Comparison of ENCODE assay signal across 19 cellular contexts in genomic region chr5:7169240-7169878, GRCh38.
A peak's percentile ranks its signal among the peaks of the same experiment; 100 is the strongest.
DNase-seq lines count a peak whose midpoint lies in the region; ATAC-seq, FAIRE-seq and TF ChIP-seq lines count a peak whose summit lies in the region.
"Had no signal": no experiment of that assay in that cellular context is flagged by ENCODE, and none has a peak within 500 bp of the region (broad histone marks: within the 10 kb centered on the region; RNA-seq: fewer than 3 reads in every experiment).

No MANE protein-coding gene starts in this region.

- TF ChIP-seq POLR2A in endothelial cell of umbilical vein (IDR thresholded peaks at IDR 0.05; ENCODE audit: low read depth, low read length): no peak

- H3K9me3 ChIP-seq in PC-9 (ENCODE audit: insufficient read depth, low read depth) (no peaks in the 10 kb centered on the region), endothelial cell of umbilical vein (replicated peaks; ENCODE audit: control insufficient read depth, insufficient read depth, low read length) (no peaks in the 10 kb centered on the region), keratinocyte (ENCODE audit: control insufficient read depth, low read depth, low read length) (no peaks in the 10 kb centered on the region)
- H3K9me3 ChIP-seq: A549, Peyer's patch had no signal

- POLR2A ChIA-PET in PC-9 (lab: Charles Lee; ENCODE audit: unreplicated experiment): interaction anchor here (0.6 kb wide), 1 partner anchor 402 kb away, joined by 5 read pairs; no protein-coding TSS in a partner anchor
- POLR2A ChIA-PET in endothelial cell of umbilical vein (lab: Charles Lee): no interaction called here

- BruUV-seq in PC-9 (replicated peaks; lab: Mats Ljungman, UMichigan) (no TSS peak), endothelial cell of umbilical vein (replicated peaks; lab: Mats Ljungman, UMichigan) (no TSS peak)

- H3K27me3 ChIP-seq in H7 (ENCODE audit: control insufficient read depth, insufficient read depth, low read length) (no peaks in the 10 kb centered on the region), PC-9 (ENCODE audit: insufficient read depth, low read depth) (peaks cover 29% of the 10 kb centered on the region; the same call in 1 of the 2 replicates), endothelial cell of umbilical vein (ENCODE audit: control insufficient read depth in 2 of 2, insufficient read depth in 2 of 2, low read length in 2 of 2) (no peaks in the 10 kb centered on the region), keratinocyte (ENCODE audit: control insufficient read depth, extremely low read depth, insufficient read depth, low read length) (no peaks in the 10 kb centered on the region)
- H3K27me3 ChIP-seq: Peyer's patch, SJSA1 had no signal

- H3K36me3 ChIP-seq in H7 (replicated peaks; ENCODE audit: control insufficient read depth, insufficient read depth, low read length): no peaks in the 10 kb centered on the region
- no peaks in the 10 kb centered on the region for H3K36me3 ChIP-seq in PC-9 (ENCODE audit: low read depth)
- H3K36me3 ChIP-seq in endothelial cell of umbilical vein (ENCODE audit: control insufficient read depth in 2 of 2, extremely low read depth in 1 of 2, insufficient read depth in 2 of 2, low read length in 2 of 2): no peaks in the 10 kb centered on the region
- no peaks in the 10 kb centered on the region for H3K36me3 ChIP-seq in keratinocyte (ENCODE audit: control insufficient read depth in 2 of 2, extremely low read depth in 1 of 2, insufficient read depth in 2 of 2, low read length in 2 of 2)
- H3K36me3 ChIP-seq: Peyer's patch, SJSA1 had no signal

- no peaks in the 10 kb centered on the region for H4K20me1 ChIP-seq in PC-9 (ENCODE audit: insufficient read depth)
- no peaks in the 10 kb centered on the region for H4K20me1 ChIP-seq in endothelial cell of umbilical vein (replicated peaks; ENCODE audit: control insufficient read depth, extremely low read depth, insufficient read depth, low read length)
- H4K20me1 ChIP-seq in keratinocyte (ENCODE audit: control insufficient read depth, extremely low read depth, insufficient read depth, low read length): no peaks in the 10 kb centered on the region

- TF ChIP-seq CTCF in PC-9 (conservative IDR thresholded peaks at IDR 0.05): no peak
- no peak for TF ChIP-seq CTCF in endothelial cell of umbilical vein (IDR thresholded peaks at IDR 0.05; ENCODE audit: extremely low read depth in 1 of 2, insufficient read depth in 1 of 2, low read depth in 1 of 2, low read length in 2 of 2)
- TF ChIP-seq CTCF in keratinocyte (optimal IDR thresholded peaks at IDR 0.05 in 1 of 3, IDR thresholded peaks at IDR 0.05 in 1 of 3, conservative IDR thresholded peaks at IDR 0.05 in 1 of 3; ENCODE audit: extremely low read depth in 1 of 3, insufficient read depth in 2 of 3, low read length in 3 of 3): no peak

- H3K4me1 ChIP-seq in PC-9 (replicated peaks; ENCODE audit: insufficient read depth) (no peaks in the 10 kb centered on the region), endothelial cell of umbilical vein (ENCODE audit: control insufficient read depth, extremely low read depth, insufficient read depth, low read length) (no peaks in the 10 kb centered on the region), keratinocyte (ENCODE audit: control insufficient read depth, extremely low read depth, insufficient read depth, low read length) (no peaks in the 10 kb centered on the region)
- H3K4me1 ChIP-seq: A549, Peyer's patch, SJSA1 had no signal

- intact Hi-C loops in PC-9 (cut with micrococcal nuclease; ENCODE audit: unreplicated experiment) (no loop called here), endothelial cell of umbilical vein (cut with micrococcal nuclease) (no loop called here)

- CTCF ChIA-PET in PC-9 (lab: Charles Lee): no interaction called here
- CTCF ChIA-PET in endothelial cell of umbilical vein (lab: Charles Lee): no interaction called here

- H3K4me3 ChIP-seq in H7 (ENCODE audit: insufficient read depth, low read depth, low read length) (no peak overlapping the region), PC-9 (no peak overlapping the region), endothelial cell of umbilical vein (replicated peaks in 1 of 3; ENCODE audit: insufficient read depth in 1 of 3, low read depth in 1 of 3, low read length in 3 of 3) (no peak overlapping the region), keratinocyte (ENCODE audit: control insufficient read depth in 2 of 3, extremely low read depth in 1 of 3, insufficient read depth in 2 of 3, low read depth in 1 of 3, low read length in 3 of 3) (no peak overlapping the region)
- H3K4me3 ChIP-seq: A549, Peyer's patch, SJSA1 had no signal

- H3K9me1 ChIP-seq in endothelial cell of umbilical vein (replicated peaks; ENCODE audit: control insufficient read depth, extremely low read depth, insufficient read depth, low read length): no peaks in the 10 kb centered on the region
- H3K9me1 ChIP-seq in keratinocyte (ENCODE audit: control insufficient read depth, extremely low read depth, insufficient read depth, low read length): no peaks in the 10 kb centered on the region

- DNase-seq in H7: peak; percentile 21
- DNase-seq in PC-9: no peak
- no peak for DNase-seq in endothelial cell of umbilical vein (ENCODE audit: low read depth, low spot score)
- peak; percentile 9 for DNase-seq in keratinocyte (ENCODE audit: low read depth, low spot score)
- DNase-seq in NCI-H187 (lab: John Stamatoyannopoulos, UW): no peak
- no peak for DNase-seq in ureter (ENCODE audit: low spot score)
- DNase-seq: HCEC 1CT; NCI-H1105; NCI-H187 treated with DMSO at 0.1 percent for 48 hours; NCI-H2107; NCI-H446 treated with DMSO at 0.1 percent for 48 hours; NCI-H69; NK-92 treated with Interleukin-12 subunit alpha and Interleukin-12 subunit beta, amount 100 ng/mL, for 24 hours; Peyer's patch had no signal

- H3K79me2 ChIP-seq in PC-9 (ENCODE audit: low read depth) (no peaks in the 10 kb centered on the region), endothelial cell of umbilical vein (ENCODE audit: control insufficient read depth, insufficient read depth, low read length) (no peaks in the 10 kb centered on the region), keratinocyte (ENCODE audit: control insufficient read depth, insufficient read depth, low read length) (no peaks in the 10 kb centered on the region)

- H3K9me2 ChIP-seq in PC-9 (ENCODE audit: insufficient read depth): no peaks in the 10 kb centered on the region; the same call in 1 of the 2 replicates

- H3K9ac ChIP-seq in endothelial cell of umbilical vein (replicated peaks; ENCODE audit: extremely low read depth, insufficient read depth, low read length) (no peak overlapping the region), keratinocyte (ENCODE audit: control insufficient read depth, extremely low read depth, insufficient read depth, low read length) (no peak overlapping the region)

- no peak overlapping the region for H3K4me2 ChIP-seq in PC-9
- H3K4me2 ChIP-seq in endothelial cell of umbilical vein (ENCODE audit: insufficient read depth, low read length): no peak overlapping the region
- no peak overlapping the region for H3K4me2 ChIP-seq in keratinocyte (ENCODE audit: control insufficient read depth, extremely low read depth, insufficient read depth, low read depth, low read length)
- H3K4me2 ChIP-seq: A549 had no signal

- H2AFZ ChIP-seq in PC-9 (0 out of 2 replicates have a peak overlapping the region, but pooled peaks have one; percentile 10), endothelial cell of umbilical vein (ENCODE audit: low read depth, low read length) (no peak overlapping the region), keratinocyte (ENCODE audit: control insufficient read depth, low read length) (no peak overlapping the region)

- no peak overlapping the region for H3K27ac ChIP-seq in PC-9
- H3K27ac ChIP-seq in endothelial cell of umbilical vein (ENCODE audit: insufficient read depth, low read depth, low read length): no peak overlapping the region
- H3K27ac ChIP-seq in keratinocyte (ENCODE audit: control insufficient read depth, insufficient read depth, low read length): no peak overlapping the region
- H3K27ac ChIP-seq: A549, Peyer's patch, SJSA1 had no signal

- ATAC-seq in HG03460 (IDR thresholded peaks at IDR 0.05; ENCODE audit: unreplicated experiment): no peak
- ATAC-seq in GM21381 (IDR thresholded peaks at IDR 0.05; ENCODE audit: unreplicated experiment): no peak
- ATAC-seq: A549, Right ventricle myocardium inferior had no signal

- FAIRE-seq in endothelial cell of umbilical vein (lab: Jason Lieb, UNC): peak; percentile 12
- FAIRE-seq in keratinocyte (lab: Jason Lieb, UNC): no peak
- FAIRE-seq: A549 had no signal

- dilution Hi-C loops in endothelial cell of umbilical vein (cut with MboI; ENCODE audit: extremely low pct_ligation_motif_present, low sequenced_read_pairs) (no loop called here), keratinocyte (cut with MboI; ENCODE audit: extremely low pct_ligation_motif_present, low sequenced_read_pairs) (no loop called here)

- no peaks in the 10 kb centered on the region for H3F3A ChIP-seq in PC-9 (ENCODE audit: insufficient read depth, low read depth)

TF ChIP-seq in endothelial cell of umbilical vein, 7 proteins besides CTCF, POLR2A, EP300 and RAD21:
- no peak for TF ChIP-seq MAX (IDR thresholded peaks at IDR 0.05; ENCODE audit: insufficient read depth, insufficient read length)
- TF ChIP-seq GATA2 (IDR thresholded peaks at IDR 0.05; ENCODE audit: insufficient read depth, insufficient read length, low read depth, low read length): no peak
- no peak for TF ChIP-seq JUN (IDR thresholded peaks at IDR 0.05; ENCODE audit: borderline replicate concordance, insufficient read depth, insufficient read length, low read depth)
- TF ChIP-seq EZH2 (IDR thresholded peaks at IDR 0.05; ENCODE audit: borderline replicate concordance, low read depth, low read length, severe bottlenecking): no peak
- no peak for TF ChIP-seq MYC (IDR thresholded peaks at IDR 0.05; ENCODE audit: low read depth, low read length)

Comparison
In these comparisons a context has a peak if more than half of its experiments do, and no peak if none do; other contexts are left out.
1. DNase-seq: peak in H7 (single experiment) and keratinocyte (single experiment); none in PC-9 (0 of 2), endothelial cell of umbilical vein (single experiment), NCI-H187 (0 of 2) and ureter (single experiment).